Comparison of ENCODE assay signal across 22 cellular contexts in genomic region chr1:35398739-35399138, GRCh38.
"Had no signal": no experiment of that assay in that cellular context is flagged by ENCODE, and none has a peak within 500 bp of the region (broad histone marks: within the 10 kb centered on the region; RNA-seq: fewer than 3 reads in every experiment).

No MANE protein-coding gene starts in this region.

- H3K36me3 ChIP-seq: ovary had no signal

- H3K27ac ChIP-seq: ascending aorta, coronary artery, heart left ventricle, left ventricle myocardium inferior, ovary, stomach, thoracic aorta, WERI-Rb-1 had no signal

- H3K4me1 ChIP-seq: ascending aorta, heart left ventricle, left ventricle myocardium inferior, stomach had no signal

- H3K9me3 ChIP-seq: ascending aorta, left ventricle myocardium inferior, ovary, stomach, thoracic aorta had no signal

- ATAC-seq: activated CD8-positive, alpha-beta T cell treated with anti-CD3 and anti-CD28 coated beads, Interleukin-2, amount 10 ng/mL, durations not matched to agents 7 days and 5 days; heart left ventricle had no signal

- H3K27ac Mint-ChIP-seq: nephron; T-helper 2 cell treated with Interferon-gamma antibody and Interleukin-4, amounts not matched to agents 5 μg/mL and 100 μg/mL, for 36 hours had no signal

- H3K4me1 Mint-ChIP-seq: nephron had no signal

- H3K4me3 ChIP-seq: ascending aorta, coronary artery, heart left ventricle, left ventricle myocardium inferior, ovary, stomach, thoracic aorta had no signal

- FAIRE-seq: endothelial cell of umbilical vein, frontal cortex, keratinocyte, urothelium cell line had no signal

- H3K9me3 Mint-ChIP-seq: T-helper 2 cell treated with Interferon-gamma antibody and Interleukin-4, amounts not matched to agents 5 μg/mL and 100 μg/mL, for 36 hours had no signal

- H3K27me3 ChIP-seq: ascending aorta, heart left ventricle, ovary, stomach had no signal

- H3K27me3 Mint-ChIP-seq: activated naive CD8-positive, alpha-beta T cell had no signal

- H3K4me3 Mint-ChIP-seq: activated CD8-positive, alpha-beta T cell treated with anti-CD3 and anti-CD28 coated beads, Interleukin-2, amount 10 ng/mL, durations not matched to agents 7 days and 5 days; activated naive CD8-positive, alpha-beta T cell; nephron; T-helper 2 cell treated with Interferon-gamma antibody and Interleukin-4, amounts not matched to agents 5 μg/mL and 100 μg/mL, for 36 hours had no signal

- DNase-seq: activated CD4-positive, alpha-beta T cell treated with anti-CD3 and anti-CD28 coated beads for 48 hours; activated CD8-positive, alpha-beta memory T cell treated with anti-CD3 and anti-CD28 coated beads, Interleukin-2, amount 50 U/mL, for 48 hours; activated CD8-positive, alpha-beta T cell treated with anti-CD3 and anti-CD28 coated beads, Interleukin-2, amount 10 ng/mL, durations not matched to agents 7 days and 5 days; activated effector memory CD4-positive, alpha-beta T cell treated with Interleukin-2 at 50 U/mL for 16 hours; effector CD4-positive, alpha-beta T cell; heart left ventricle; left ventricle myocardium inferior; mesenchymal stem cell; ovary; stimulated activated CD4-positive, alpha-beta T cell treated with anti-CD3 and anti-CD28 coated beads, Interleukin-2, amount 100 ng/mL, for 48 hours; stomach; WERI-Rb-1 had no signal
